Comparison of ENCODE assay signal across 15 cellular contexts in the genomic region with DNA sequence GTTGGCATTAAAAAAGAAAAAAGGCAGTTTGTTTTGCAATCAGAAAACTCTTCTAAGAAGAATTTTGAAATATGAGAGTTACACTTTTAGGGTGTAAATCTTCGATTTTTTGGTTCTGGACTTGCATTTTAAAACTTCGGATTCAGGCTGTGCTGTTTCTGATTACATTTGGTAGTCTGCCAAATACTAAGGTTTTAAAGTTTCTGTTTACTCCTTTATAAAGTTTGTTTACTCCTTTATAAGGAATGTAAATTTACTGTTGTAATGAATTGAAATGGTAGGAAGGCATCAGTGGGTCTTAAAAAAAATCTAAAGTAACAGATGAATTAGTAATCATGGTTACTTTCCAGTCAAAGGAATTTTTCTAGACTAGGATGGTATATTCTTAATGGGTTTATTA. TPM values are rescaled to one million over a fixed set of nuclear protein-coding genes. Genes with fewer than 3 reads are reported as not detected.
DNase-seq lines count a peak whose midpoint lies in the region; ATAC-seq and TF ChIP-seq lines count a peak whose summit lies in the region.
"Had no signal": no experiment of that assay in that cellular context is flagged by ENCODE, and none has a peak within 500 bp of the region (broad histone marks: within the 10 kb centered on the region; RNA-seq: fewer than 3 reads in every experiment).

No MANE protein-coding gene starts in this region.

- H3K79me2 ChIP-seq in GM23248 (ENCODE audit: insufficient read depth) (peaks cover 100% of the 10 kb centered on the region), smooth muscle cell (ENCODE audit: low read depth) (peaks cover 100% of the 10 kb centered on the region)

- WGBS in GM23248 (ENCODE audit: low coverage in 1 of 2, low lambda C conversion rate in 2 of 2, missing lambda C conversion rate in 2 of 2), 2 experiments = 12 to 13% methylated on average over 2 of the region's 2 CpGs
- WGBS in smooth muscle cell (ENCODE audit: low lambda C conversion rate) = 84% methylated on average over 2 of the region's 2 CpGs

- in situ Hi-C loops in GM23248 (cut with MboI) = no loop called here

- H2AFZ ChIP-seq in GM23248 (no peak overlapping the region), smooth muscle cell (ENCODE audit: low read depth) (no peak overlapping the region)

- 0 out of 2 replicates have a peak overlapping the region, but pooled peaks have one; percentile 12 for H3K27ac ChIP-seq in GM23248
- H3K27ac ChIP-seq in smooth muscle cell (ENCODE audit: low read depth) = peak overlapping the region; percentile 1
- H3K27ac ChIP-seq: KMS-11, RWPE1 had no signal

- TF ChIP-seq CTCF in fibroblast of villous mesenchyme (IDR thresholded peaks at IDR 0.05; ENCODE audit: insufficient read depth, low read depth, low read length) = no peak
- no peak for TF ChIP-seq CTCF in smooth muscle cell (IDR thresholded peaks at IDR 0.05; ENCODE audit: borderline replicate concordance, insufficient read depth, poor library complexity, severe bottlenecking)

- H3K9me2 ChIP-seq in GM23248 (ENCODE audit: insufficient read depth) = no peaks in the 10 kb centered on the region

- H3F3A ChIP-seq in GM23248 (ENCODE audit: insufficient read depth) (peaks cover 4% of the 10 kb centered on the region; the same call in 1 of the 2 replicates), smooth muscle cell (ENCODE audit: low read depth) (no peaks in the 10 kb centered on the region)

- H3K4me1 ChIP-seq in GM23248 (ENCODE audit: insufficient read depth) (peaks cover 16% of the 10 kb centered on the region; the same call in 1 of the 2 replicates), adipocyte (ENCODE audit: control insufficient read depth, insufficient read depth, low read length) (peaks cover 16% of the 10 kb centered on the region), smooth muscle cell (ENCODE audit: low read depth) (no peaks in the 10 kb centered on the region)

- H3K4me2 ChIP-seq in GM23248 (ENCODE audit: unreplicated experiment) = peak overlapping the region; percentile 22
- H3K4me2 ChIP-seq in smooth muscle cell = no peak overlapping the region
- H3K4me2 ChIP-seq: KMS-11 had no signal

- H3K36me3 ChIP-seq in GM23248 (ENCODE audit: low read depth) = no peaks in the 10 kb centered on the region
- H3K36me3 ChIP-seq in adipocyte (ENCODE audit: control insufficient read depth, insufficient read depth, low read length, severe bottlenecking) = no peaks in the 10 kb centered on the region
- no peaks in the 10 kb centered on the region for H3K36me3 ChIP-seq in smooth muscle cell (ENCODE audit: low read depth)

- peaks cover 28% of the 10 kb centered on the region for H4K20me1 ChIP-seq in GM23248 (ENCODE audit: insufficient read depth)
- peaks cover 100% of the 10 kb centered on the region for H4K20me1 ChIP-seq in smooth muscle cell (ENCODE audit: low read depth)

- H3K9me3 ChIP-seq in GM23248 (ENCODE audit: low read depth) (no peaks in the 10 kb centered on the region), adipocyte (ENCODE audit: control insufficient read depth, low read length) (no peaks in the 10 kb centered on the region), smooth muscle cell (replicated peaks; ENCODE audit: low read depth) (no peaks in the 10 kb centered on the region)

- H3K4me3 ChIP-seq in GM23248 (no peak overlapping the region), adipocyte (ENCODE audit: low read length) (peak overlapping the region; percentile 41), fibroblast of villous mesenchyme (ENCODE audit: low read depth, low read length) (no peak overlapping the region), smooth muscle cell (no peak overlapping the region)

- no peak for ATAC-seq in HG02970 (IDR thresholded peaks at IDR 0.05; ENCODE audit: low FRiP score, unreplicated experiment)
- ATAC-seq in HG03159 (IDR thresholded peaks at IDR 0.05; ENCODE audit: unreplicated experiment) = no peak
- ATAC-seq: HCT116 had no signal

- peak; percentile 20 for DNase-seq in GM23248
- peak; percentile 50 for DNase-seq in adipocyte (ENCODE audit: low read depth)
- DNase-seq in fibroblast of villous mesenchyme (ENCODE audit: low read depth) = peak; percentile 56
- DNase-seq in smooth muscle cell (lab: John Stamatoyannopoulos, UW; ENCODE audit: unreplicated experiment) = no peak
- DNase-seq in NCI-H1105 (lab: John Stamatoyannopoulos, UW) = no peak
- DNase-seq: C1 segment of cervical spinal cord, NCI-H1417 treated with DMSO at 0.1 percent for 48 hours, NCI-H187 treated with DMSO at 0.1 percent for 48 hours, NCI-H226, NCI-H524 had no signal

- no peaks in the 10 kb centered on the region for H3K27me3 ChIP-seq in GM23248 (replicated peaks; ENCODE audit: insufficient read depth)
- no peaks in the 10 kb centered on the region for H3K27me3 ChIP-seq in adipocyte (replicated peaks; ENCODE audit: control insufficient read depth, insufficient read depth, low read length)
- H3K27me3 ChIP-seq in smooth muscle cell (ENCODE audit: low read depth) = no peaks in the 10 kb centered on the region

- H3K9ac ChIP-seq in GM23248 (peak overlapping the region; percentile 13; the same call in 1 of the 2 replicates), adipocyte (ENCODE audit: low read length) (no peak overlapping the region), smooth muscle cell (ENCODE audit: low read depth) (no peak overlapping the region)
- H3K9ac ChIP-seq: KMS-11 had no signal

RNA-seq across cellular contexts. Expression of gene FXR1, which starts 14.1 kb away (rescaled TPM):
- total RNA-seq in GM23248 (2014; rRNA removed; shearing (Covaris generic)) = 83.7 and 105 TPM in 2 replicates
- polyA plus RNA-seq in GM23248 (2016; fragmentation: Nextera tagmentation; extraction: Ambion mirVana) (36.3 and 38.7 TPM in 2 replicates), smooth muscle cell (51.0 and 62.6 TPM in 2 replicates)
- total RNA-seq in fibroblast of villous mesenchyme (97.3 and 131 TPM in 2 replicates), smooth muscle cell (130 and 151 TPM in 2 replicates)

Comparison
In these comparisons a context has a peak if more than half of its experiments do, and no peak if none do; other contexts are left out.
1. DNase-seq: peak in GM23248 (single experiment), adipocyte (single experiment) and fibroblast of villous mesenchyme (single experiment); none in smooth muscle cell (single experiment) and NCI-H1105 (single experiment).